In genomic region chr13:77325371-77325941, GRCh38 we compare ENCODE assay signal across 8 cellular contexts. TPM values are rescaled to one million over a fixed set of nuclear protein-coding genes. Genes with fewer than 3 reads are reported as not detected.
A peak's percentile ranks its signal among the peaks of the same experiment; 100 is the strongest.
DNase-seq lines count a peak whose midpoint lies in the region; ATAC-seq, FAIRE-seq and TF ChIP-seq lines count a peak whose summit lies in the region.

No MANE protein-coding gene starts in this region.

- H3K27ac ChIP-seq in endothelial cell of umbilical vein (ENCODE audit: insufficient read depth, low read depth, low read length): no peak overlapping the region
- H3K27ac ChIP-seq in neural progenitor cell: no peak overlapping the region

- H3K27ac Mint-ChIP-seq in activated T-cell treated with anti-CD3 and anti-CD28 coated beads, Interleukin-2, amount 50 U/mL, for 24 hours: peak overlapping the region; percentile 95
- H3K27ac Mint-ChIP-seq in neural progenitor cell: no peak overlapping the region

- CTCF ChIA-PET in endothelial cell of umbilical vein (lab: Charles Lee): interaction anchor here (0.7 to 1.8 kb wide), 11 partner anchors 9 to 167 kb away, joined by 3 to 6 read pairs (median 3); no protein-coding TSS in a partner anchor

- H3K79me2 ChIP-seq in endothelial cell of umbilical vein (ENCODE audit: control insufficient read depth, insufficient read depth, low read length) (peaks cover 59% of the 10 kb centered on the region), neural progenitor cell (ENCODE audit: low read depth) (peaks cover 61% of the 10 kb centered on the region)

- H3K4me1 Mint-ChIP-seq in activated T-cell treated with anti-CD3 and anti-CD28 coated beads, Interleukin-2, amount 50 U/mL, for 24 hours (ENCODE audit: low read depth): peaks cover 71% of the 10 kb centered on the region
- peaks cover 39% of the 10 kb centered on the region for H3K4me1 Mint-ChIP-seq in neural progenitor cell

- ATAC-seq in HG03520 (IDR thresholded peaks at IDR 0.05; ENCODE audit: unreplicated experiment): no peak
- ATAC-seq in GM19324 (IDR thresholded peaks at IDR 0.05; ENCODE audit: low FRiP score, unreplicated experiment): no peak

- peaks cover 26% of the 10 kb centered on the region for H3K4me1 ChIP-seq in endothelial cell of umbilical vein (ENCODE audit: control insufficient read depth, extremely low read depth, insufficient read depth, low read length)
- H3K4me1 ChIP-seq in neural progenitor cell: peaks cover 22% of the 10 kb centered on the region

- no peak overlapping the region for H2AFZ ChIP-seq in endothelial cell of umbilical vein (ENCODE audit: low read depth, low read length)
- no peak overlapping the region for H2AFZ ChIP-seq in neural progenitor cell (replicated peaks)

- peak; percentile 37 for FAIRE-seq in endothelial cell of umbilical vein (lab: Jason Lieb, UNC)
- no peak for FAIRE-seq in D721Med (lab: Jason Lieb, UNC)

- peak overlapping the region; percentile 90 for H3K4me3 Mint-ChIP-seq in activated T-cell treated with anti-CD3 and anti-CD28 coated beads, Interleukin-2, amount 50 U/mL, for 24 hours
- peak overlapping the region; percentile 97 for H3K4me3 Mint-ChIP-seq in neural progenitor cell

- TF ChIP-seq CTCF in endothelial cell of umbilical vein (IDR thresholded peaks at IDR 0.05; ENCODE audit: extremely low read depth in 1 of 2, insufficient read depth in 1 of 2, low read depth in 1 of 2, low read length in 2 of 2): no peak
- TF ChIP-seq CTCF in neural progenitor cell (IDR thresholded peaks at IDR 0.05): no peak
- no peak for TF ChIP-seq CTCF in D721Med (IDR thresholded peaks at IDR 0.05; ENCODE audit: insufficient read depth, missing control alignments)

- peak overlapping the region; percentile 49 to 92 (median 79) for H3K4me3 ChIP-seq in endothelial cell of umbilical vein (replicated peaks in 1 of 3; ENCODE audit: insufficient read depth in 1 of 3, low read depth in 1 of 3, low read length in 3 of 3)
- H3K4me3 ChIP-seq in neural progenitor cell: peak overlapping the region; percentile 82

- no peaks in the 10 kb centered on the region for H3K27me3 ChIP-seq in endothelial cell of umbilical vein (ENCODE audit: control insufficient read depth in 2 of 2, insufficient read depth in 2 of 2, low read length in 2 of 2)
- peaks cover 24% of the 10 kb centered on the region for H3K27me3 ChIP-seq in neural progenitor cell

- intact Hi-C loops in endothelial cell of umbilical vein (cut with micrococcal nuclease): loop anchor here (5.0 kb wide), 4 partner anchors 143 to 1788 kb away; partner anchors contain the start of genes COMMD6 and SLAIN1

- no peaks in the 10 kb centered on the region for H3K9me1 ChIP-seq in endothelial cell of umbilical vein (replicated peaks; ENCODE audit: control insufficient read depth, extremely low read depth, insufficient read depth, low read length)

- H3K4me2 ChIP-seq in endothelial cell of umbilical vein (ENCODE audit: insufficient read depth, low read length): peak overlapping the region; percentile 35
- peak overlapping the region; percentile 92 for H3K4me2 ChIP-seq in neural progenitor cell

- H3K36me3 ChIP-seq in endothelial cell of umbilical vein (ENCODE audit: control insufficient read depth in 2 of 2, extremely low read depth in 1 of 2, insufficient read depth in 2 of 2, low read length in 2 of 2) (no peaks in the 10 kb centered on the region), neural progenitor cell (no peaks in the 10 kb centered on the region)

- DNase-seq in activated T-cell treated with anti-CD3 and anti-CD28 coated beads, Interleukin-2, amount 50 U/mL, for 24 hours: no peak
- no peak for DNase-seq in activated T-cell treated with anti-CD3 and anti-CD28 coated beads, Interleukin-2, amount 50 U/mL, for 48 hours
- DNase-seq in RPMI7951 (ENCODE audit: low read depth) (peak; percentile 34), endothelial cell of umbilical vein (ENCODE audit: low read depth, low spot score) (peak; percentile 51), neural progenitor cell (ENCODE audit: low spot score) (no peak), D721Med (ENCODE audit: insufficient read length, low spot score) (no peak)

- dilution Hi-C loops in endothelial cell of umbilical vein (cut with MboI; ENCODE audit: extremely low pct_ligation_motif_present, low sequenced_read_pairs): no loop called here

- no TSS peak for BruUV-seq in endothelial cell of umbilical vein (replicated peaks; lab: Mats Ljungman, UMichigan)

- peaks cover 32% of the 10 kb centered on the region for H3K36me3 Mint-ChIP-seq in activated T-cell treated with anti-CD3 and anti-CD28 coated beads, Interleukin-2, amount 50 U/mL, for 24 hours (ENCODE audit: low read depth)
- no peaks in the 10 kb centered on the region for H3K36me3 Mint-ChIP-seq in neural progenitor cell

- H3K27me3 Mint-ChIP-seq in activated T-cell treated with anti-CD3 and anti-CD28 coated beads, Interleukin-2, amount 50 U/mL, for 24 hours: no peaks in the 10 kb centered on the region
- H3K27me3 Mint-ChIP-seq in neural progenitor cell (ENCODE audit: insufficient read depth, low read depth): peaks cover 3% of the 10 kb centered on the region

- H3K9ac ChIP-seq in endothelial cell of umbilical vein (replicated peaks; ENCODE audit: extremely low read depth, insufficient read depth, low read length): peak overlapping the region; percentile 66
- H3K9ac ChIP-seq in neural progenitor cell: no peak overlapping the region

- no peak for TF ChIP-seq POLR2A in endothelial cell of umbilical vein (IDR thresholded peaks at IDR 0.05; ENCODE audit: low read depth, low read length)

- POLR2A ChIA-PET in endothelial cell of umbilical vein (lab: Charles Lee): interaction anchor here (0.7 kb wide), 1 partner anchor 219 kb away, joined by 3 read pairs; no protein-coding TSS in a partner anchor

- H3K9me3 ChIP-seq in endothelial cell of umbilical vein (replicated peaks; ENCODE audit: control insufficient read depth, insufficient read depth, low read length): no peaks in the 10 kb centered on the region
- H3K9me3 ChIP-seq in neural progenitor cell (ENCODE audit: low read depth): no peaks in the 10 kb centered on the region

- no peaks in the 10 kb centered on the region for H3K9me3 Mint-ChIP-seq in activated T-cell treated with anti-CD3 and anti-CD28 coated beads, Interleukin-2, amount 50 U/mL, for 24 hours
- no peaks in the 10 kb centered on the region for H3K9me3 Mint-ChIP-seq in neural progenitor cell

- H4K20me1 ChIP-seq in endothelial cell of umbilical vein (replicated peaks; ENCODE audit: control insufficient read depth, extremely low read depth, insufficient read depth, low read length) (no peaks in the 10 kb centered on the region), neural progenitor cell (ENCODE audit: low read depth) (peaks cover 44% of the 10 kb centered on the region)

- H3F3A ChIP-seq in neural progenitor cell (ENCODE audit: low read depth): peaks cover 16% of the 10 kb centered on the region

TF ChIP-seq in endothelial cell of umbilical vein, 7 proteins besides CTCF, POLR2A, EP300 and RAD21:
- TF ChIP-seq POLR2AphosphoS5 (IDR thresholded peaks at IDR 0.05; ENCODE audit: insufficient read depth, low read depth, low read length): no peak
- no peak for TF ChIP-seq FOS (IDR thresholded peaks at IDR 0.05; ENCODE audit: borderline replicate concordance, insufficient read depth, low read length)
- no peak for TF ChIP-seq JUN (IDR thresholded peaks at IDR 0.05; ENCODE audit: borderline replicate concordance, insufficient read depth, insufficient read length, low read depth)
- no peak for TF ChIP-seq GATA2 (IDR thresholded peaks at IDR 0.05; ENCODE audit: insufficient read depth, insufficient read length, low read depth, low read length)
- no peak for TF ChIP-seq EZH2 (IDR thresholded peaks at IDR 0.05; ENCODE audit: borderline replicate concordance, low read depth, low read length, severe bottlenecking)
- TF ChIP-seq MAX (IDR thresholded peaks at IDR 0.05; ENCODE audit: insufficient read depth, insufficient read length): no peak
- no peak for TF ChIP-seq MYC (IDR thresholded peaks at IDR 0.05; ENCODE audit: low read depth, low read length)

RNA-seq across cellular contexts. Expression of gene MYCBP2, which starts 1.4 kb away (rescaled TPM):
- 29.6 and 31.2 TPM in 2 replicates for total RNA-seq in RPMI7951 (2014; rRNA removed; shearing (Covaris generic))
- total RNA-seq in endothelial cell of umbilical vein (85.8 and 89.8 TPM in 2 replicates), neural progenitor cell (ENCODE audit: low replicate concordance) (31.2 and 37.8 TPM in 2 replicates)
- 26.0 and 30.5 TPM in 2 replicates for polyA plus RNA-seq in endothelial cell of umbilical vein
- polyA plus RNA-seq in endothelial cell of umbilical vein (2011; cell fraction: cytosol; rRNA removed): 37.5 and 38.7 TPM in 2 replicates
- polyA plus RNA-seq in endothelial cell of umbilical vein (2011; cell fraction: nucleus; rRNA removed): 87.7 and 93.7 TPM in 2 replicates
- polyA plus RNA-seq in endothelial cell of umbilical vein (2012): 49.8 and 57.9 TPM in 2 replicates
- polyA minus RNA-seq in endothelial cell of umbilical vein: 141 and 157 TPM in 2 replicates
- 45.7 TPM for polyA minus RNA-seq in endothelial cell of umbilical vein (2011; cell fraction: cytosol; rRNA and poly(A)+ RNA removed)
- 238 and 307 TPM in 2 replicates for polyA minus RNA-seq in endothelial cell of umbilical vein (2011; cell fraction: nucleus; rRNA and poly(A)+ RNA removed)

Comparison
In these comparisons a context has a peak if more than half of its experiments do, and no peak if none do; other contexts are left out.
1. DNase-seq: peak in RPMI7951 (single experiment) and endothelial cell of umbilical vein (single experiment); none in activated T-cell treated with anti-CD3 and anti-CD28 coated beads, Interleukin-2, amount 50 U/mL, for 24 hours (single experiment), activated T-cell treated with anti-CD3 and anti-CD28 coated beads, Interleukin-2, amount 50 U/mL, for 48 hours (0 of 2), neural progenitor cell (single experiment) and D721Med (single experiment).